In the genomic region with DNA sequence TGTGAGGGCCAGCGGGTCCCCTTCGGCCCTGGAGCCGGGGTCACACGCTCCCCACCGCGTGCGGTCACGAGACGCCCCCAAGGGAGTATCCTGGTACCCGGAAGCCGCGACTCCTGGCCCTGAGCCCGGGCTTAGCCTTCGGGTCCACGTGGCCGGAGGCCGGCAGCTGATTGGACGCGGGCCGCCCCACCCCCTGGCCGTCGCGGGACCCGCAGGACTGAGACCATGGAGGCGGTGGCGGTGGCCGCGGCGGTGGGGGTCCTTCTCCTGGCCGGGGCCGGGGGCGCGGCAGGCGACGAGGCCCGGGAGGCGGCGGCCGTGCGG, we compare ENCODE assay signal across 8 cellular contexts. TPM values are rescaled to one million over a fixed set of nuclear protein-coding genes. Genes with fewer than 3 reads are reported as not detected.
DNase-seq lines count a peak whose midpoint lies in the region; TF ChIP-seq lines count a peak whose summit lies in the region.

A gene (plus strand): TSS at position 194 of the 324 bp plus-strand sequence. CDS start 32 bp downstream, at position 226.

- DNase-seq in EL (peak; percentile 91), H4 (ENCODE audit: low spot score) (peak; percentile 82), LoVo (ENCODE audit: low spot score) (peak; percentile 91), SHP77 (lab: John Stamatoyannopoulos, UW) (peak; percentile 86 to 93), activated gamma-delta T cell (lab: John Stamatoyannopoulos, UW) (peak; percentile 76), fibroblast of the conjunctiva (ENCODE audit: low read depth) (peak; percentile 65), neural crest cell (ENCODE audit: low read depth, low spot score) (peak; percentile 79)

- peaks cover 32% of the 10 kb centered on the region for H3K4me1 ChIP-seq in stomach smooth muscle (ENCODE audit: control insufficient read depth, insufficient read depth, low read length)

- peak within 1 kb of the TSS; percentile 71 to 80 for H3K4me3 ChIP-seq in stomach smooth muscle (ENCODE audit: low read length in 2 of 2)

- H3K9me3 Mint-ChIP-seq in neural crest cell = no peaks in the 10 kb centered on the region

- no peaks in the 10 kb centered on the region for H3K27me3 ChIP-seq in stomach smooth muscle (ENCODE audit: control insufficient read depth in 1 of 2, insufficient read depth in 2 of 2, low read length in 2 of 2)

- H3K36me3 Mint-ChIP-seq in neural crest cell (ENCODE audit: low read depth) = no peaks in the 10 kb centered on the region

- H3K36me3 ChIP-seq in stomach smooth muscle (ENCODE audit: control insufficient read depth in 2 of 2, insufficient read depth in 2 of 2, low read length in 2 of 2) = peaks cover 5 to 15% of the 10 kb centered on the region in 2 donors

- peak within 1 kb of the TSS; percentile 89 for H3K4me3 Mint-ChIP-seq in neural crest cell

- TF ChIP-seq CTCF in neural crest cell (conservative IDR thresholded peaks at IDR 0.05) = no peak

- H3K27ac Mint-ChIP-seq in neural crest cell (ENCODE audit: unreplicated experiment) = peak within 1 kb of the TSS; percentile 92

- no peaks in the 10 kb centered on the region for H3K9me3 ChIP-seq in stomach smooth muscle (ENCODE audit: control insufficient read depth in 2 of 2, low read length in 2 of 2)

- peak within 1 kb of the TSS; percentile 89 for H3K27ac ChIP-seq in stomach smooth muscle (ENCODE audit: low read length)

- peak within 1 kb of the TSS; percentile 74 to 84 for H3K9ac ChIP-seq in stomach smooth muscle (ENCODE audit: low read length in 2 of 2)

- H3K4me1 Mint-ChIP-seq in neural crest cell = peaks cover 24% of the 10 kb centered on the region

- H3K27me3 Mint-ChIP-seq in neural crest cell (ENCODE audit: low read depth) = no peaks in the 10 kb centered on the region

RNA-seq across cellular contexts. Expression of the gene that starts here (rescaled TPM):
- total RNA-seq in H4 (2014; rRNA removed; shearing (Covaris generic)) = 18.7 and 35.1 TPM in 2 replicates
- 20.5 and 21.2 TPM in 2 replicates for total RNA-seq in neural crest cell

Comparison
In these comparisons a context has a peak if more than half of its experiments do, and no peak if none do; other contexts are left out.
1. Peak in every context shown above with its lines: DNase-seq, H3K4me3 ChIP-seq and H3K27ac ChIP-seq.